Comparison of ENCODE assay signal across 7 cellular contexts in genomic region chr17:50057521-50057991, GRCh38. TPM values are rescaled to one million over a fixed set of nuclear protein-coding genes. Genes with fewer than 3 reads are reported as not detected.
DNase-seq lines count a peak whose midpoint lies in the region; ATAC-seq and TF ChIP-seq lines count a peak whose summit lies in the region.

No MANE protein-coding gene starts in this region.

- H3K27ac ChIP-seq in HUES48 (ENCODE audit: low read depth, low read length) (no peak overlapping the region), spleen (peak overlapping the region in 5 of 8 donors; percentile 82 to 88 (median 86))

- H3K9me3 ChIP-seq in HUES48 (ENCODE audit: control insufficient read depth, insufficient read depth, low read length) (no peaks in the 10 kb centered on the region), spleen (no peaks in the 10 kb centered on the region)

- H3K27ac Mint-ChIP-seq in activated T-helper 2 cell treated with anti-CD3 and anti-CD28 coated beads, Interferon-gamma antibody, Interleukin-2, Interleukin-4, amounts not matched to agents 10 μg/mL and 5 μg/mL and 100 μg/mL, durations not matched to agents 14 hours and 24 hours and 36 hours, result no peak overlapping the region
- H3K27ac Mint-ChIP-seq in immature natural killer cell, result no peak overlapping the region

- no peaks in the 10 kb centered on the region for H3K36me3 Mint-ChIP-seq in activated T-helper 2 cell treated with anti-CD3 and anti-CD28 coated beads, Interferon-gamma antibody, Interleukin-2, Interleukin-4, amounts not matched to agents 10 μg/mL and 5 μg/mL and 100 μg/mL, durations not matched to agents 14 hours and 24 hours and 36 hours (ENCODE audit: low read depth)
- no peaks in the 10 kb centered on the region for H3K36me3 Mint-ChIP-seq in immature natural killer cell

- H3K27me3 ChIP-seq in HUES48 (ENCODE audit: control insufficient read depth, insufficient read depth, low read length) (peaks cover 19% of the 10 kb centered on the region), spleen (replicated peaks in 1 of 7) (peaks cover 0 to 45% (median 0%) of the 10 kb centered on the region in 7 donors)

- in situ Hi-C loops in KBM-7 (cut with MboI; ENCODE audit: low pct_unique_long_range_greater_than_20kb, low sequenced_read_pairs), result no loop called here

- ATAC-seq in GM21447 (IDR thresholded peaks at IDR 0.05; ENCODE audit: unreplicated experiment), result no peak

- 78 to 91% (median 86%) methylated on average over 9 of the region's 9 CpGs for WGBS in spleen, 5 donors

- peaks cover 9% of the 10 kb centered on the region for H3K4me1 ChIP-seq in HUES48 (ENCODE audit: control insufficient read depth, insufficient read depth, low read length)
- peaks cover 15 to 100% (median 62%) of the 10 kb centered on the region in 6 donors for H3K4me1 ChIP-seq in spleen

- peak overlapping the region; percentile 84 for H3K4me3 Mint-ChIP-seq in activated T-helper 2 cell treated with anti-CD3 and anti-CD28 coated beads, Interferon-gamma antibody, Interleukin-2, Interleukin-4, amounts not matched to agents 10 μg/mL and 5 μg/mL and 100 μg/mL, durations not matched to agents 14 hours and 24 hours and 36 hours (ENCODE audit: low read depth)
- peak overlapping the region; percentile 49 to 87 (median 73) for H3K4me3 Mint-ChIP-seq in immature natural killer cell

- no peak overlapping the region for H3K9ac ChIP-seq in HUES48 (ENCODE audit: low read depth, low read length)

- peak overlapping the region; percentile 77 for H3K4me3 ChIP-seq in HUES48 (ENCODE audit: low read depth, low read length)
- H3K4me3 ChIP-seq in spleen, result peak overlapping the region in 7 of 8 donors; percentile 82 to 95 (median 87)

- no peak for DNase-seq in activated T-helper 2 cell treated with anti-CD3 and anti-CD28 coated beads, Interferon-gamma antibody, Interleukin-2, Interleukin-4, amounts not matched to agents 10 μg/mL and 5 μg/mL and 100 μg/mL, durations not matched to agents 14 hours and 24 hours and 36 hours (ENCODE audit: low spot score)
- no peak for DNase-seq in immature natural killer cell
- peak; percentile 64 for DNase-seq in spleen
- DNase-seq in KBM-7, result no peak
- no peak for DNase-seq in NCI-H2029 (lab: John Stamatoyannopoulos, UW)

- H3K36me3 ChIP-seq in HUES48 (ENCODE audit: control insufficient read depth, insufficient read depth, low read length), result no peaks in the 10 kb centered on the region
- no peaks in the 10 kb centered on the region for H3K36me3 ChIP-seq in spleen

- H3K9me3 Mint-ChIP-seq in activated T-helper 2 cell treated with anti-CD3 and anti-CD28 coated beads, Interferon-gamma antibody, Interleukin-2, Interleukin-4, amounts not matched to agents 10 μg/mL and 5 μg/mL and 100 μg/mL, durations not matched to agents 14 hours and 24 hours and 36 hours, result no peaks in the 10 kb centered on the region
- H3K9me3 Mint-ChIP-seq in immature natural killer cell, result no peaks in the 10 kb centered on the region

- TF ChIP-seq CTCF in spleen (IDR thresholded peaks at IDR 0.05 in 8 of 11, conservative IDR thresholded peaks at IDR 0.05 in 3 of 11), result no peak

- H3K27me3 Mint-ChIP-seq in activated T-helper 2 cell treated with anti-CD3 and anti-CD28 coated beads, Interferon-gamma antibody, Interleukin-2, Interleukin-4, amounts not matched to agents 10 μg/mL and 5 μg/mL and 100 μg/mL, durations not matched to agents 14 hours and 24 hours and 36 hours (ENCODE audit: low read depth), result peaks cover 12% of the 10 kb centered on the region
- peaks cover 4 to 16% (median 10%) of the 10 kb centered on the region in 3 donors for H3K27me3 Mint-ChIP-seq in immature natural killer cell (ENCODE audit: low read depth in 3 of 3)

- intact Hi-C loops in activated T-helper 2 cell treated with anti-CD3 and anti-CD28 coated beads, Interferon-gamma antibody, Interleukin-2, Interleukin-4, amounts not matched to agents 10 μg/mL and 5 μg/mL and 100 μg/mL, durations not matched to agents 14 hours and 24 hours and 36 hours (cut with micrococcal nuclease), result no loop called here
- intact Hi-C loops in spleen (cut with DNase I; ENCODE audit: low total_unique reads), result no loop called here

- TF ChIP-seq POLR2A in spleen (IDR thresholded peaks at IDR 0.05), result no peak

- H3K4me1 Mint-ChIP-seq in activated T-helper 2 cell treated with anti-CD3 and anti-CD28 coated beads, Interferon-gamma antibody, Interleukin-2, Interleukin-4, amounts not matched to agents 10 μg/mL and 5 μg/mL and 100 μg/mL, durations not matched to agents 14 hours and 24 hours and 36 hours (ENCODE audit: low read depth), result peaks cover 17% of the 10 kb centered on the region
- peaks cover 18 to 24% of the 10 kb centered on the region in 2 donors for H3K4me1 Mint-ChIP-seq in immature natural killer cell

RNA-seq across cellular contexts. Expression of gene ITGA3, which starts 1.6 kb away (rescaled TPM):
- 10.1 and 10.8 TPM in 2 replicates for total RNA-seq in activated T-helper 2 cell treated with anti-CD3 and anti-CD28 coated beads, Interferon-gamma antibody, Interleukin-2, Interleukin-4, amounts not matched to agents 10 μg/mL and 5 μg/mL and 100 μg/mL, durations not matched to agents 14 hours and 24 hours and 36 hours
- 1 to 10 TPM in 1 of 3 donors, under 1 TPM in 1, not detected in 1; 0.54 to 1.1 TPM for polyA plus RNA-seq in immature natural killer cell
- 10 to 100 TPM; 22.7 to 52.3 (median 41.1) TPM for total RNA-seq in spleen
- 10 to 100 TPM in 1 of 3 donors, 1 to 10 TPM in 2; 5.5 to 16.6 (median 8.1) TPM for polyA plus RNA-seq in spleen

RNA-seq across cellular contexts. Expression of gene PDK2, which starts 37.6 kb away (rescaled TPM):
- 11.0 and 12.1 TPM in 2 replicates for total RNA-seq in activated T-helper 2 cell treated with anti-CD3 and anti-CD28 coated beads, Interferon-gamma antibody, Interleukin-2, Interleukin-4, amounts not matched to agents 10 μg/mL and 5 μg/mL and 100 μg/mL, durations not matched to agents 14 hours and 24 hours and 36 hours
- polyA plus RNA-seq in immature natural killer cell, result 10 to 100 TPM; 36.5 to 54.5 (median 43.8) TPM
- total RNA-seq in spleen, result 10 to 100 TPM; 22.9 to 41.5 (median 26.1) TPM
- 10 to 100 TPM in 1 of 3 donors, 1 to 10 TPM in 2; 8.7 to 16.9 (median 9.5) TPM for polyA plus RNA-seq in spleen
